10 cellular contexts compared by ENCODE assay signal in the genomic region with DNA sequence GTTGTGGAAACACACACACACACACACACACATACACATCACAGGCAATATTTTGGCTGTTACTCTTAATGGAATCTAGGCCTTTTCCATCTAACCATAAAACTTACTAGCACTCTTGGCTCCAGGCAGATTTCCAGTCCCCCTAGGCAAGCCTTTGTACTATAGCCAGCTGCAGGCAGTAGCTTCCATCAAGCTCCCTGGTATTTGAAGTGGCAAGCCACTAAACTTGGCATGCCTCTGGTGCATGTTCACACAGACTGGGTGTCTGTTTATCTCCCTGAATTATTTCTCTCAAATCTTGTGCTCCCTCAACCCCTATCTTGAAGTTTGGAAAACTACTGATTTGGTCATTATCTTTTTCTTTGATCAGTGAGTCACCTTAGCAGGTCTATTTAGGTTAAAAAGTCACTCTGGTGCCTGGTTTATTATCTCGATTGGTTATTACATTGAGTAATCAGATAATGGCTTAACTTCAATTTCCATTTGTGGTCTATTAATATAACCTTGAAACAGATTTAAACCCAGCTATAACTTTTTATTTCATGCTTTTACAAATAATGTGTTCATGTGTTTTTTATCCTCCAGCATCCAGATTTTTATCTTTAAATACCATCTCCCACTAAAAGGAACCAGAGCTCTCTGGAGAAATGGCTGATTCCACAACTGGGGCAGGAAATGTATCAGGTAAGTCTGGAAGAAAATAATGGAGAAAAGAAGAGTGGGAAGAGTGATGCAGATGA. TPM values are rescaled to one million over a fixed set of nuclear protein-coding genes. Genes with fewer than 3 reads are reported as not detected.
DNase-seq lines count a peak whose midpoint lies in the region; ATAC-seq and TF ChIP-seq lines count a peak whose summit lies in the region.
"Had no signal": no experiment of that assay in that cellular context is flagged by ENCODE, and none has a peak within 500 bp of the region (broad histone marks: within the 10 kb centered on the region; RNA-seq: fewer than 3 reads in every experiment).

No MANE protein-coding gene starts in this region.

- POLR2A ChIA-PET in CD4-positive, alpha-beta T cell (lab: Charles Lee), result interaction anchor here (3.3 to 7.9 kb wide), 3 partner anchors 72 to 302 kb away, joined by 33 to 199 read pairs (median 61); a partner anchor contains a TSS

- no peak overlapping the region for H3K27ac ChIP-seq in CD4-positive, alpha-beta T cell (ENCODE audit: low read depth, low read length)
- H3K27ac ChIP-seq in mesodermal cell (ENCODE audit: low read depth, low read length, severe bottlenecking), result peak overlapping the region; percentile 64

- no peak for TF ChIP-seq CTCF in CD4-positive, alpha-beta T cell (IDR thresholded peaks at IDR 0.05)

- peak overlapping the region; percentile 76 for H3K4me3 Mint-ChIP-seq in CD4-positive, alpha-beta T cell
- peak overlapping the region; percentile 83 for H3K4me3 Mint-ChIP-seq in T-helper 2 cell treated with Interferon-gamma antibody and Interleukin-4, amounts not matched to agents 5 μg/mL and 100 μg/mL, for 36 hours

- no peaks in the 10 kb centered on the region for H3K27me3 ChIP-seq in CD4-positive, alpha-beta T cell (ENCODE audit: control insufficient read depth, insufficient read depth, low read length)
- H3K27me3 ChIP-seq: ovary had no signal

- CTCF ChIA-PET in CD4-positive, alpha-beta T cell (lab: Charles Lee), result interaction anchor here (1.0 to 4.8 kb wide), 5 partner anchors 24 to 139 kb away, joined by 4 to 62 read pairs (median 7); a partner anchor contains a TSS

- no CpG with 5 or more reads among the region's 1 CpG for WGBS in mesodermal cell (ENCODE audit: insufficient coverage in 2 of 2), 2 experiments

- H3K9me3 ChIP-seq in CD4-positive, alpha-beta T cell (ENCODE audit: control insufficient read depth, low read length), result no peaks in the 10 kb centered on the region
- no peaks in the 10 kb centered on the region for H3K9me3 ChIP-seq in mesodermal cell (ENCODE audit: control insufficient read depth, low read length)
- H3K9me3 ChIP-seq: ovary had no signal

- H3K36me3 Mint-ChIP-seq in CD4-positive, alpha-beta T cell (ENCODE audit: low read depth), result peaks cover 23% of the 10 kb centered on the region
- H3K36me3 Mint-ChIP-seq in T-helper 2 cell treated with Interferon-gamma antibody and Interleukin-4, amounts not matched to agents 5 μg/mL and 100 μg/mL, for 36 hours (ENCODE audit: low read depth), result peaks cover 18% of the 10 kb centered on the region

- no peaks in the 10 kb centered on the region for H3K9me3 Mint-ChIP-seq in CD4-positive, alpha-beta T cell
- H3K9me3 Mint-ChIP-seq in T-helper 2 cell treated with Interferon-gamma antibody and Interleukin-4, amounts not matched to agents 5 μg/mL and 100 μg/mL, for 36 hours, result no peaks in the 10 kb centered on the region

- ATAC-seq in CD4-positive, alpha-beta T cell (ENCODE audit: poor library complexity), result no peak
- no peak for ATAC-seq in HG02588 (IDR thresholded peaks at IDR 0.05; ENCODE audit: unreplicated experiment)

- no peak overlapping the region for H3K4me3 ChIP-seq in mesodermal cell (ENCODE audit: extremely low read depth, insufficient read depth, low read length, poor library complexity, severe bottlenecking)

- peaks cover 14% of the 10 kb centered on the region for H3K36me3 ChIP-seq in mesodermal cell (ENCODE audit: control insufficient read depth, insufficient read depth, low read length)
- H3K36me3 ChIP-seq: ovary had no signal

- peaks cover 35% of the 10 kb centered on the region for H3K4me1 Mint-ChIP-seq in CD4-positive, alpha-beta T cell (ENCODE audit: low read depth)
- peaks cover 33% of the 10 kb centered on the region for H3K4me1 Mint-ChIP-seq in T-helper 2 cell treated with Interferon-gamma antibody and Interleukin-4, amounts not matched to agents 5 μg/mL and 100 μg/mL, for 36 hours (ENCODE audit: low read depth)

- peaks cover 25% of the 10 kb centered on the region for H3K4me1 ChIP-seq in mesodermal cell (ENCODE audit: control insufficient read depth, insufficient read depth, low read length, poor library complexity, severe bottlenecking)

- H3K27ac Mint-ChIP-seq in CD4-positive, alpha-beta T cell, result peak overlapping the region; percentile 73
- H3K27ac Mint-ChIP-seq in T-helper 2 cell treated with Interferon-gamma antibody and Interleukin-4, amounts not matched to agents 5 μg/mL and 100 μg/mL, for 36 hours, result peak overlapping the region; percentile 87

- no peaks in the 10 kb centered on the region for H3K27me3 Mint-ChIP-seq in CD4-positive, alpha-beta T cell
- no peaks in the 10 kb centered on the region for H3K27me3 Mint-ChIP-seq in T-helper 2 cell treated with Interferon-gamma antibody and Interleukin-4, amounts not matched to agents 5 μg/mL and 100 μg/mL, for 36 hours (ENCODE audit: low read depth)

- DNase-seq in CD4-positive, alpha-beta T cell, result no peak
- peak; percentile 12 for DNase-seq in H4 (ENCODE audit: low spot score)
- no peak for DNase-seq in T-helper 2 cell treated with Interferon-gamma antibody and Interleukin-4, amounts not matched to agents 5 μg/mL and 100 μg/mL, for 36 hours (ENCODE audit: low spot score)
- no peak for DNase-seq in NCI-H2081 treated with DMSO at 0.1 percent for 48 hours (lab: John Stamatoyannopoulos, UW)
- no peak for DNase-seq in HPDE6-E6E7 (ENCODE audit: extremely low spot score)
- no peak for DNase-seq in NOMO-1 treated with dmso at 0.1 percent for 144 hours (lab: John Stamatoyannopoulos, UW; ENCODE audit: unreplicated experiment)
- DNase-seq: NCI-H510A treated with DMSO at 0.1 percent for 48 hours, ovary had no signal

- intact Hi-C loops in CD4-positive, alpha-beta T cell (cut with DNase I, micrococcal nuclease), result no loop called here

RNA-seq across cellular contexts. Expression of a gene that starts 2.7 kb away (rescaled TPM):
- 10 to 100 TPM; 49.4 to 49.7 TPM for total RNA-seq in CD4-positive, alpha-beta T cell
- total RNA-seq in H4 (2014; rRNA removed; shearing (Covaris generic)), result 17.9 and 18.2 TPM in 2 replicates
- 10.4 TPM for polyA plus RNA-seq in mesodermal cell (2013, experiment 1 of 2)
- 8.1 TPM for polyA plus RNA-seq in mesodermal cell (2013, experiment 2 of 2)

RNA-seq across cellular contexts. Expression of a gene that starts 54.4 kb away (rescaled TPM):
- not detected for total RNA-seq in CD4-positive, alpha-beta T cell
- 85.2 and 91.7 TPM in 2 replicates for total RNA-seq in H4 (2014; rRNA removed; shearing (Covaris generic))
- polyA plus RNA-seq in mesodermal cell (2013, experiment 1 of 2), result 6.6 TPM
- polyA plus RNA-seq in mesodermal cell (2013, experiment 2 of 2), result 5.8 TPM

Comparison
In these comparisons a context has a peak if more than half of its experiments do, and no peak if none do; other contexts are left out.
1. RNA of a gene that starts 54.4 kb away (total RNA-seq): 85.2 to 91.7 TPM in H4; not detected in CD4-positive, alpha-beta T cell; every median in the first group is over 10 times any median in the second.